16 cellular contexts compared by ENCODE assay signal in the genomic region with DNA sequence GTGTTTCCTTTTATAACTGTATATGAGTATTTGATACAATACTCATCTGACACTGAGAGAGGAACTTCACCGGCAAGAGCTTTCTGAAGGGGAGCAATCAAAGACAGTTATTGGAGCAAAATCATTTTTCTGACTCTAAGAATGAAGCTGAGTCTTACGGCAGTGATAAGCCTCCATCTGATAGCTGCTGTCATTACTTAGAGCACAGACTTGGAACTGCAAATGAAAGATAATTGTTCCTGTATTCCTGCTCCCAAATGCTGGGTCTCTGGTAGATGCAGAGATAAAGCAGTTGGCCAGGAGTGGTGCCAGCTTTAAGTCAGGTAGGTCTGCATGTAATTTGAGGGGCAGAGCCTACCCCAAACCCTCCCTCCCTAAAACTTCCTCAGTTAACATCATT. TPM values are rescaled to one million over a fixed set of nuclear protein-coding genes. Genes with fewer than 3 reads are reported as not detected.
DNase-seq lines count a peak whose midpoint lies in the region; ATAC-seq, FAIRE-seq and TF ChIP-seq lines count a peak whose summit lies in the region.
"Had no signal": no experiment of that assay in that cellular context is flagged by ENCODE, and none has a peak within 500 bp of the region (broad histone marks: within the 10 kb centered on the region; RNA-seq: fewer than 3 reads in every experiment).

No MANE protein-coding gene starts in this region.

- no peak for TF ChIP-seq POLR2A in GM12892 (IDR thresholded peaks at IDR 0.05; ENCODE audit: low read depth, low read length)
- no peak for TF ChIP-seq POLR2A in H1 (IDR thresholded peaks at IDR 0.05; ENCODE audit: control extremely low read depth in 1 of 2, low read depth in 2 of 2, low read length in 2 of 2)

- H3K23me2 ChIP-seq in H1 (ENCODE audit: low read depth, low read length), result peaks cover 9% of the 10 kb centered on the region

- H3K23ac ChIP-seq in H1 (ENCODE audit: insufficient read length), result no peak overlapping the region

- no peak overlapping the region for H2BK20ac ChIP-seq in H1 (ENCODE audit: low read length)

- no peak overlapping the region for H4K8ac ChIP-seq in H1 (ENCODE audit: extremely low read depth, insufficient read depth, low read length)

- H2BK120ac ChIP-seq in H1 (replicated peaks; ENCODE audit: low read depth, low read length), result no peak overlapping the region

- H3K9me3 ChIP-seq in H1 (ENCODE audit: insufficient read depth in 2 of 2, low read depth in 1 of 2, low read length in 1 of 2) (no peaks in the 10 kb centered on the region), osteoblast (ENCODE audit: low read depth, low read length) (no peaks in the 10 kb centered on the region)

- WGBS in H1 (ENCODE audit: extremely low coverage in 1 of 2, insufficient coverage in 1 of 2, insufficient read length in 1 of 2, insufficient replicate concordance in 2 of 2, low coverage in 1 of 2, low lambda C conversion rate in 2 of 2, missing lambda C conversion rate in 1 of 2), 2 experiments, result 87% methylated on average over 2 of the region's 2 CpGs; no CpG with 5 or more reads in 1 of the 2 experiments

- H2BK15ac ChIP-seq in H1 (ENCODE audit: low read length), result no peak overlapping the region

- FAIRE-seq in GM12892 (lab: Jason Lieb, UNC), result peak; percentile 40
- no peak for FAIRE-seq in H1 (lab: Jason Lieb, UNC)

- H3K4ac ChIP-seq in H1 (replicated peaks; ENCODE audit: insufficient read length, low read depth, low read length), result no peak overlapping the region

- H3K4me3 ChIP-seq in H1 (ENCODE audit: extremely low read depth in 1 of 4, insufficient read depth in 2 of 4, low read depth in 3 of 4, low read length in 4 of 4) (no peak overlapping the region), osteoblast (ENCODE audit: insufficient read depth, low read length) (no peak overlapping the region)

- H3K4me1 ChIP-seq in H1 (replicated peaks in 1 of 4; ENCODE audit: control insufficient read depth in 3 of 4, insufficient read depth in 4 of 4, low read length in 3 of 4), result peaks cover 0 to 19% (median 3%) of the 10 kb centered on the region in 4 experiments; a peak in 3 of 7 replicates
- H3K4me1 ChIP-seq in osteoblast (ENCODE audit: insufficient read depth, low read length), result peaks cover 21% of the 10 kb centered on the region

- H3K14ac ChIP-seq in H1 (ENCODE audit: insufficient read length), result no peak overlapping the region

- no peak overlapping the region for H2AK5ac ChIP-seq in H1 (ENCODE audit: low read depth, low read length)

- H3K79me2 ChIP-seq in H1 (ENCODE audit: control insufficient read depth in 1 of 2, insufficient read depth in 2 of 2, low read length in 2 of 2), result peaks cover 0 to 23% of the 10 kb centered on the region in 2 experiments; a peak in 3 of 4 replicates
- H3K79me2 ChIP-seq in osteoblast (ENCODE audit: insufficient read depth, low read length), result peaks cover 22% of the 10 kb centered on the region

- peaks cover 0 to 4% (median 0%) of the 10 kb centered on the region in 4 experiments; a peak in 2 of 7 replicates for H3K27me3 ChIP-seq in H1 (replicated peaks in 1 of 4; ENCODE audit: control insufficient read depth in 3 of 4, extremely low read depth in 1 of 4, insufficient read depth in 3 of 4, low read length in 3 of 4)
- H3K27me3 ChIP-seq in osteoblast (ENCODE audit: insufficient read depth, low read length), result peaks cover 15% of the 10 kb centered on the region

- POLR2A ChIA-PET in H1 (lab: Charles Lee; ENCODE audit: partially characterized antibody), result interaction anchor here (1.3 to 9.5 kb wide), 2 partner anchors 163 to 177 kb away, joined by 3 to 65 read pairs; no protein-coding TSS in a partner anchor

- no peak for TF ChIP-seq EP300 in H1 (IDR thresholded peaks at IDR 0.05; ENCODE audit: borderline replicate concordance in 1 of 2, low read depth in 2 of 2, low read length in 2 of 2)

- H4K5ac ChIP-seq in H1 (ENCODE audit: insufficient read length, low read depth, low read length), result no peak overlapping the region

- H4K20me1 ChIP-seq in H1 (replicated peaks in 1 of 2; ENCODE audit: control insufficient read depth in 1 of 2, insufficient read depth in 2 of 2, low read length in 2 of 2), result peaks cover 0 to 5% of the 10 kb centered on the region in 2 experiments
- H4K20me1 ChIP-seq in osteoblast (ENCODE audit: insufficient read depth, low read length), result peaks cover 11% of the 10 kb centered on the region

- H3K36me3 ChIP-seq in H1 (ENCODE audit: control insufficient read depth in 2 of 4, insufficient read depth in 4 of 4, low read length in 3 of 4) (no peaks in the 10 kb centered on the region), osteoblast (ENCODE audit: insufficient read depth, low read length) (no peaks in the 10 kb centered on the region)

- 0 out of 2 replicates have a peak overlapping the region, but pooled peaks have one; percentile 9 for H3K18ac ChIP-seq in H1 (ENCODE audit: extremely low read depth, low read length)

- no peak overlapping the region for H3K56ac ChIP-seq in H1 (replicated peaks; ENCODE audit: insufficient read length, low read depth, low read length)

- H2BK12ac ChIP-seq in H1 (ENCODE audit: low read depth, low read length), result no peak overlapping the region

- TF ChIP-seq RAD21 in H1 (IDR thresholded peaks at IDR 0.05 in 1 of 2, conservative IDR thresholded peaks at IDR 0.05 in 1 of 2; ENCODE audit: low read depth in 2 of 2, low read length in 2 of 2), result no peak

- CTCF ChIA-PET in H1 (lab: Charles Lee; ENCODE audit: partially characterized antibody), result interaction anchor here (0.8 to 1.8 kb wide), 5 partner anchors 93 to 281 kb away, joined by 3 to 6 read pairs (median 4); no protein-coding TSS in a partner anchor

- no peak for ATAC-seq in GM21619 (IDR thresholded peaks at IDR 0.05; ENCODE audit: unreplicated experiment)

- H4K91ac ChIP-seq in H1 (replicated peaks; ENCODE audit: insufficient read length, low read length), result no peak overlapping the region

- H3K9ac ChIP-seq in H1 (replicated peaks in 1 of 4; ENCODE audit: extremely low read depth in 1 of 4, low read depth in 3 of 4, low read length in 3 of 4), result no peak overlapping the region

- H3K4me2 ChIP-seq in H1 (ENCODE audit: insufficient read depth in 1 of 2, low read depth in 2 of 2, low read length in 2 of 2), result no peak overlapping the region
- H3K4me2 ChIP-seq in osteoblast (ENCODE audit: insufficient read depth, low read length), result no peak overlapping the region

- DNase-seq in GM12892 (ENCODE audit: insufficient read length), result no peak
- DNase-seq in SK-N-DZ (ENCODE audit: low spot score), result peak; percentile 40
- DNase-seq in H1 (ENCODE audit: low read depth in 1 of 2, low spot score in 2 of 2), result no peak
- peak; percentile 71 for DNase-seq in osteoblast (ENCODE audit: insufficient read length, low spot score, missing footprints)
- DNase-seq in substantia nigra (lab: John Stamatoyannopoulos, UW), result no peak
- DNase-seq: C1 segment of cervical spinal cord; Calu3; CD4-positive, alpha-beta memory T cell; COR-L47; DMS53; DMS79 treated with DMSO at 0.1 percent for 48 hours; GF-D8; GOT3; H7; HCEC 1CT had no signal

- H3K27ac ChIP-seq in H1 (ENCODE audit: low read depth, low read length), result no peak overlapping the region
- H3K27ac ChIP-seq in osteoblast (ENCODE audit: low read depth, low read length), result no peak overlapping the region
- no peak overlapping the region for H3K27ac ChIP-seq in substantia nigra (ENCODE audit: low read depth, low read length, poor library complexity, severe bottlenecking)

- no peaks in the 10 kb centered on the region for H3K79me1 ChIP-seq in H1 (ENCODE audit: low read depth, low read length)

- TF ChIP-seq CTCF in H1 (IDR thresholded peaks at IDR 0.05; ENCODE audit: control extremely low read depth in 1 of 3, insufficient read depth in 1 of 3, low read depth in 1 of 3, low read length in 3 of 3) (no peak), osteoblast (IDR thresholded peaks at IDR 0.05; ENCODE audit: extremely low read depth, low read depth, low read length) (no peak)

- H2AFZ ChIP-seq in H1 (ENCODE audit: low read length), result no peak overlapping the region
- H2AFZ ChIP-seq in osteoblast (ENCODE audit: low read length), result no peak overlapping the region

- no peak overlapping the region for H2BK5ac ChIP-seq in H1 (ENCODE audit: low read depth, low read length)

TF ChIP-seq in H1, 55 proteins besides CTCF, POLR2A, EP300 and RAD21 (continues in another document):
- no peak for TF ChIP-seq TBP (IDR thresholded peaks at IDR 0.05; ENCODE audit: low read depth, low read length)

RNA-seq across cellular contexts. Expression of a gene that starts 2.3 kb away (rescaled TPM):
- 22.9 TPM for polyA plus RNA-seq in GM12892 (2012; ENCODE audit: missing spikeins)
- polyA plus RNA-seq in SK-N-DZ (2014; cell fraction: cytosol; rRNA removed), result 15.4 and 15.7 TPM in 2 replicates
- polyA plus RNA-seq in SK-N-DZ (2014; cell fraction: nucleus; rRNA removed), result 10.2 and 17.2 TPM in 2 replicates
- 84.1 and 98.3 TPM in 2 replicates for total RNA-seq in H1 (2021; fragmentation: NEBNext Ultra II Directional; extraction: Animal tissue kit (Norgen Biotek cat#: 25700))
- polyA plus RNA-seq in H1 (2011; rRNA removed), result 6.1 and 10.4 TPM in 2 replicates
- 18.7 TPM for polyA plus RNA-seq in H1 (2011; cell fraction: cytosol; rRNA removed)
- 5.3 TPM for polyA plus RNA-seq in H1 (2011; cell fraction: nucleus; rRNA removed)
- 25.6 to 55.7 TPM (median 33.8 TPM) in 4 replicates for polyA plus RNA-seq in H1 (2012, experiment 1 of 2)
- 5.5 TPM for polyA plus RNA-seq in H1 (2012, experiment 2 of 2)
- polyA plus RNA-seq in H1 (2013, experiment 1 of 2), result 28.3 TPM
- 30.3 TPM for polyA plus RNA-seq in H1 (2013, experiment 2 of 2)
- polyA minus RNA-seq in H1 (2011; rRNA and poly(A)+ RNA removed), result 16.4 and 32.4 TPM in 2 replicates
- 16.7 TPM for polyA minus RNA-seq in H1 (2011; cell fraction: cytosol; rRNA and poly(A)+ RNA removed)
- polyA minus RNA-seq in H1 (2011; cell fraction: nucleus; rRNA and poly(A)+ RNA removed), result 58.0 TPM
- total RNA-seq in osteoblast, result 53.3 and 63.3 TPM in 2 replicates

Comparison
In these comparisons a context has a peak if more than half of its experiments do, and no peak if none do; other contexts are left out.
1. DNase-seq: peak in SK-N-DZ (single experiment) and osteoblast (single experiment); none in GM12892 (single experiment), H1 (0 of 2) and substantia nigra (0 of 49).